In the genomic region with DNA sequence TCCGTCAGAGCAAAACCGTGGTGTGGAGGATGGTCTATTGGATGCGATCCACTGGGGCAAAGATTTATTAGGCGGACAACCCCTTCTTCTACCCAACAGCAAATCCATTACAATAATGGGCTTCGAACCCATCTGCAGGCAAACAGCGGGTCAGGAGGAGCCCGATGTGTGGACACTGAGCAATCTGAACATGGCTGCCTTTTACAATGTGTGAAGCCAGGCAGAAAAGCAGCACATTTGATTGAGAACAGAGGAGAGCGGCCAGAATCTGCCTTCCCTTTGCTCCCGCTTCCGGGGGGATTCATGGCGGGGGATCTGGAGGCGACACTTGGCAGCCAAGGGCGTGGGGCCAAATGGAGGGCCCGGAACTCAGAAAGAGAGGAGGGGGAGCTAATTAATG, we compare ENCODE assay signal across 20 cellular contexts.
"Had no signal": no experiment of that assay in that cellular context is flagged by ENCODE, and none has a peak within 500 bp of the region (broad histone marks: within the 10 kb centered on the region; RNA-seq: fewer than 3 reads in every experiment).

No MANE protein-coding gene starts in this region.

- FAIRE-seq: RCC 7860 had no signal

- H3K9ac ChIP-seq: SK-N-SH had no signal

- H3K9me3 ChIP-seq: SK-N-SH had no signal

- H3K4me2 ChIP-seq: SK-N-SH had no signal

- DNase-seq: KBM-7, MV-4-11, NCI-H1048, NCI-H1105, NCI-H1417, NCI-H1436 treated with DMSO at 0.1 percent for 48 hours, NCI-H1694, NCI-H187 treated with DMSO at 0.1 percent for 48 hours, NCI-H2029 treated with DMSO at 0.1 percent for 48 hours, NCI-H2171 treated with DMSO at 0.1 percent for 48 hours, NCI-H2227 treated with DMSO at 0.1 percent for 48 hours, NCI-H446, NCI-H510A, NCI-H524 treated with DMSO at 0.1 percent for 48 hours, NCI-H69, NCI-H774, RPMI8226, SHP77, SK-N-SH had no signal
